Comparison of ENCODE assay signal across 20 cellular contexts in the genomic region with DNA sequence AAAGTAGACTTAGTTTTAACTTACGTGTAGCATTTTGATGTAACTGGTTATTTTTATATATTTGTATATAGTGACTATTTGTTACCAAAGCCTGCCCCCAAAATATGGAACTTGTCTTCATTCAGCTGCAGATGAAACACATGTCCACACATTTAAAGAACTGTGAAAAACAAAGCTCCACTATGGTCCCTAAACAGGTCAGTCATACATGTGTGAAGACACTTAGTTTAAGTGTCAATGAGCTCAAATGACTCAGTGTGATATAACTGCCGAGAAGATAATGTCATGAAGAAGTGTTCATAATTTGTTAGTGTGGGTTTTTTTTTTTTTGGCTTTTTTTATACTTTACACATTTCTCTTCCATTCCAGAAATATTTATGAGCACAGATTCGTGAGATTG. TPM values are rescaled to one million over a fixed set of nuclear protein-coding genes. Genes with fewer than 3 reads are reported as not detected.
DNase-seq lines count a peak whose midpoint lies in the region; ATAC-seq, FAIRE-seq and TF ChIP-seq lines count a peak whose summit lies in the region.
"Had no signal": no experiment of that assay in that cellular context is flagged by ENCODE, and none has a peak within 500 bp of the region (broad histone marks: within the 10 kb centered on the region; RNA-seq: fewer than 3 reads in every experiment).

No MANE protein-coding gene starts in this region.

- peak overlapping the region; percentile 66 for H3K27ac Mint-ChIP-seq in T-helper 1 cell treated with Interleukin-12 subunit alpha and Interleukin-12 subunit beta and Interleukin-4 antibody, amounts not matched to agents 30 μg/mL and 1 μg/mL, for 36 hours
- H3K27ac Mint-ChIP-seq in activated naive CD8-positive, alpha-beta T cell treated with anti-CD3 and anti-CD28 coated beads, Interleukin-2, amount 50 U/mL, for 24 hours, result peak overlapping the region; percentile 70
- peak overlapping the region; percentile 91 to 97 for H3K27ac Mint-ChIP-seq in natural killer cell treated with Interleukin-12 subunit alpha and Interleukin-12 subunit beta and Interleukin-15 and Interleukin-18, amount 100 ng/mL, for 72 hours
- H3K27ac Mint-ChIP-seq in mesothelial cell of epicardium, result no peak overlapping the region

- ATAC-seq in activated naive CD8-positive, alpha-beta T cell treated with anti-CD3 and anti-CD28 coated beads, Interleukin-2, amount 50 U/mL, for 24 hours, result peak; percentile 78
- ATAC-seq in natural killer cell treated with Interleukin-12 subunit alpha and Interleukin-12 subunit beta and Interleukin-15 and Interleukin-18, amount 100 ng/mL, for 72 hours, result peak; percentile 93 to 94
- ATAC-seq in HG02678 (IDR thresholded peaks at IDR 0.05; ENCODE audit: unreplicated experiment), result no peak
- ATAC-seq: Right ventricle myocardium inferior had no signal

- H3K36me3 Mint-ChIP-seq in T-helper 1 cell treated with Interleukin-12 subunit alpha and Interleukin-12 subunit beta and Interleukin-4 antibody, amounts not matched to agents 30 μg/mL and 1 μg/mL, for 36 hours (ENCODE audit: low read depth), result peaks cover 41% of the 10 kb centered on the region
- H3K36me3 Mint-ChIP-seq in activated naive CD8-positive, alpha-beta T cell treated with anti-CD3 and anti-CD28 coated beads, Interleukin-2, amount 50 U/mL, for 24 hours (ENCODE audit: low read depth), result no peaks in the 10 kb centered on the region
- no peaks in the 10 kb centered on the region for H3K36me3 Mint-ChIP-seq in natural killer cell treated with Interleukin-12 subunit alpha and Interleukin-12 subunit beta and Interleukin-15 and Interleukin-18, amount 100 ng/mL, for 72 hours
- H3K36me3 Mint-ChIP-seq in mesothelial cell of epicardium, result no peaks in the 10 kb centered on the region

- TF ChIP-seq CTCF in mesothelial cell of epicardium (IDR thresholded peaks at IDR 0.05; ENCODE audit: unreplicated experiment), result no peak

- peaks cover 63% of the 10 kb centered on the region for H3K4me1 Mint-ChIP-seq in T-helper 1 cell treated with Interleukin-12 subunit alpha and Interleukin-12 subunit beta and Interleukin-4 antibody, amounts not matched to agents 30 μg/mL and 1 μg/mL, for 36 hours (ENCODE audit: low read depth)
- H3K4me1 Mint-ChIP-seq in activated naive CD8-positive, alpha-beta T cell treated with anti-CD3 and anti-CD28 coated beads, Interleukin-2, amount 50 U/mL, for 24 hours, result peaks cover 58% of the 10 kb centered on the region
- H3K4me1 Mint-ChIP-seq in natural killer cell treated with Interleukin-12 subunit alpha and Interleukin-12 subunit beta and Interleukin-15 and Interleukin-18, amount 100 ng/mL, for 72 hours (ENCODE audit: low read depth in 2 of 2), result peaks cover 61 to 62% of the 10 kb centered on the region in 2 donors
- H3K4me1 Mint-ChIP-seq in mesothelial cell of epicardium, result peaks cover 18% of the 10 kb centered on the region

- FAIRE-seq in GM18507 (lab: Jason Lieb, UNC), result peak; percentile 24

- H3K4me3 Mint-ChIP-seq in T-helper 1 cell treated with Interleukin-12 subunit alpha and Interleukin-12 subunit beta and Interleukin-4 antibody, amounts not matched to agents 30 μg/mL and 1 μg/mL, for 36 hours, result no peak overlapping the region
- H3K4me3 Mint-ChIP-seq in activated naive CD8-positive, alpha-beta T cell treated with anti-CD3 and anti-CD28 coated beads, Interleukin-2, amount 50 U/mL, for 24 hours, result no peak overlapping the region
- peak overlapping the region; percentile 61 for H3K4me3 Mint-ChIP-seq in natural killer cell treated with Interleukin-12 subunit alpha and Interleukin-12 subunit beta and Interleukin-15 and Interleukin-18, amount 100 ng/mL, for 72 hours
- no peak overlapping the region for H3K4me3 Mint-ChIP-seq in mesothelial cell of epicardium

- no peaks in the 10 kb centered on the region for H3K27me3 Mint-ChIP-seq in T-helper 1 cell treated with Interleukin-12 subunit alpha and Interleukin-12 subunit beta and Interleukin-4 antibody, amounts not matched to agents 30 μg/mL and 1 μg/mL, for 36 hours (ENCODE audit: low read depth)
- no peaks in the 10 kb centered on the region for H3K27me3 Mint-ChIP-seq in activated naive CD8-positive, alpha-beta T cell treated with anti-CD3 and anti-CD28 coated beads, Interleukin-2, amount 50 U/mL, for 24 hours
- H3K27me3 Mint-ChIP-seq in natural killer cell treated with Interleukin-12 subunit alpha and Interleukin-12 subunit beta and Interleukin-15 and Interleukin-18, amount 100 ng/mL, for 72 hours, result no peaks in the 10 kb centered on the region
- no peaks in the 10 kb centered on the region for H3K27me3 Mint-ChIP-seq in mesothelial cell of epicardium (ENCODE audit: low read depth)

- DNase-seq in T-helper 1 cell (no peak), GM18507 (ENCODE audit: extremely low spot score, insufficient read length, low read depth) (no peak), mesothelial cell of epicardium (ENCODE audit: low spot score in 2 of 2, unreplicated experiment in 2 of 2) (no peak), caudate nucleus (lab: John Stamatoyannopoulos, UW) (no peak)
- no peak for DNase-seq in activated naive CD8-positive, alpha-beta T cell treated with anti-CD3 and anti-CD28 coated beads, Interleukin-2, amount 50 U/mL, for 24 hours
- DNase-seq in natural killer cell treated with Interleukin-12 subunit alpha and Interleukin-12 subunit beta and Interleukin-15 and Interleukin-18, amount 100 ng/mL, for 72 hours (ENCODE audit: low spot score), result peak; percentile 64
- DNase-seq: C1 segment of cervical spinal cord, COR-L47, HCEC 1CT, IMR-90, Kasumi-1, NCI-H187 treated with DMSO at 0.1 percent for 48 hours, NCI-H2171, NCI-H774 had no signal

- no peak overlapping the region for H3K27ac ChIP-seq in caudate nucleus (ENCODE audit: low read depth, low read length)
- H3K27ac ChIP-seq: 22Rv1 had no signal

- no peaks in the 10 kb centered on the region for H3K9me3 Mint-ChIP-seq in T-helper 1 cell treated with Interleukin-12 subunit alpha and Interleukin-12 subunit beta and Interleukin-4 antibody, amounts not matched to agents 30 μg/mL and 1 μg/mL, for 36 hours
- H3K9me3 Mint-ChIP-seq in activated naive CD8-positive, alpha-beta T cell treated with anti-CD3 and anti-CD28 coated beads, Interleukin-2, amount 50 U/mL, for 24 hours, result no peaks in the 10 kb centered on the region
- no peaks in the 10 kb centered on the region for H3K9me3 Mint-ChIP-seq in natural killer cell treated with Interleukin-12 subunit alpha and Interleukin-12 subunit beta and Interleukin-15 and Interleukin-18, amount 100 ng/mL, for 72 hours
- H3K9me3 Mint-ChIP-seq in mesothelial cell of epicardium, result no peaks in the 10 kb centered on the region

RNA-seq across cellular contexts. Expression of a gene that starts 28.2 kb away (rescaled TPM):
- total RNA-seq in natural killer cell treated with Interleukin-12 subunit alpha and Interleukin-12 subunit beta and Interleukin-15 and Interleukin-18, amount 100 ng/mL, for 72 hours, result 10 to 100 TPM; 23.9 to 26.5 TPM
- total RNA-seq in mesothelial cell of epicardium, result 0.20 to 0.66 TPM (median 0.25 TPM) in 3 replicates
- total RNA-seq: HT-29, IMR-90, NCI-H460, Right ventricle myocardium inferior had no signal

Comparison
In these comparisons a context has a peak if more than half of its experiments do, and no peak if none do; other contexts are left out.
1. RNA of a gene that starts 28.2 kb away (total RNA-seq): 23.9 to 26.5 TPM in natural killer cell treated with Interleukin-12 subunit alpha and Interleukin-12 subunit beta and Interleukin-15 and Interleukin-18, amount 100 ng/mL, for 72 hours; 0.20 to 0.66 TPM in mesothelial cell of epicardium; every median in the first group is over 10 times any median in the second.